ENCODE assay signal across 11 cellular contexts in the genomic region with DNA sequence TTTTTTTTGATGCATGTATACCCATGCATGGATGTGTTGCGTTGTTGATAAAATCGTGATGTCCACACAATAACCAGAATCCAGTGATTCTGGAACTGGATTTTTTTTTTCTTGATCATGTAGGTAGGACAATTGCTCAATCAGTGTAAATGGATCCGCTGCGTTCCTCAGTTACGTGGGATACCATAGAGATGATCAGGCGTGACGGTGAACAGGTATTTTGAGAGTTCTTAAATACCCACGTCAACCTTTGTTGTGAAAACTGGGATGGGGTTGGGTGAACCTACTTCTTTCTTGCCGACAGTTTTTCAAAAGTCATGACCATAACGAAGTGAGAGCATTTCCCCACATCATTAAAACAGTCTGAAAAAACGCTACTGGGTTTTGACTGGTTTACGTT. TPM values are rescaled to one million over a fixed set of nuclear protein-coding genes. Genes with fewer than 3 reads are reported as not detected.
A peak's percentile ranks its signal among the peaks of the same experiment; 100 is the strongest.
DNase-seq lines count a peak whose midpoint lies in the region; ATAC-seq, FAIRE-seq and TF ChIP-seq lines count a peak whose summit lies in the region.
"Had no signal": no experiment of that assay in that cellular context is flagged by ENCODE, and none has a peak within 500 bp of the region (broad histone marks: within the 10 kb centered on the region; RNA-seq: fewer than 3 reads in every experiment).

No MANE protein-coding gene starts in this region.

- H3K18ac ChIP-seq in H9 (ENCODE audit: insufficient read length, low read depth, low read length): no peak overlapping the region

- DNase-seq in T-helper 1 cell (no peak), H9 (no peak), astrocyte (ENCODE audit: low read depth) (no peak), nephron progenitor cell (no peak), SIG-M5 (lab: John Stamatoyannopoulos, UW) (no peak)
- DNase-seq: NK-92 treated with Interleukin-12 subunit alpha and Interleukin-12 subunit beta, amount 100 ng/mL, for 24 hours had no signal

- H3K4me1 ChIP-seq in H9 (ENCODE audit: insufficient read depth, low read length): peaks cover 4% of the 10 kb centered on the region; the same call in 1 of the 2 replicates
- no peaks in the 10 kb centered on the region for H3K4me1 ChIP-seq in astrocyte (ENCODE audit: insufficient read depth, low read length)

- H2BK20ac ChIP-seq in H9 (ENCODE audit: low read depth, low read length, poor library complexity, severe bottlenecking): no peak overlapping the region

- H3K14ac ChIP-seq in H9 (ENCODE audit: insufficient read depth, low read length): no peak overlapping the region

- H2BK12ac ChIP-seq in H9 (ENCODE audit: insufficient read length, low read depth, low read length): no peak overlapping the region

- H4K91ac ChIP-seq in H9 (ENCODE audit: insufficient read length, low read depth, low read length): no peak overlapping the region

- H2BK120ac ChIP-seq in H9 (ENCODE audit: low read depth, low read length, poor library complexity, severe bottlenecking): no peak overlapping the region

- H3K4me3 ChIP-seq in astrocyte (ENCODE audit: insufficient read depth, low read depth, low read length): no peak overlapping the region
- H3K4me3 ChIP-seq: GM23248 had no signal

- H3K27me3 ChIP-seq in H9 (ENCODE audit: insufficient read depth, low read length) (no peaks in the 10 kb centered on the region), astrocyte (ENCODE audit: insufficient read depth, low read length) (no peaks in the 10 kb centered on the region)

- no peak for TF ChIP-seq CTCF in H9 (conservative IDR thresholded peaks at IDR 0.05)
- TF ChIP-seq CTCF in astrocyte (IDR thresholded peaks at IDR 0.05; ENCODE audit: insufficient read depth, low read depth, low read length): no peak
- TF ChIP-seq CTCF in nephron progenitor cell (IDR thresholded peaks at IDR 0.05): no peak

- H3K4me1 Mint-ChIP-seq in T-helper 1 cell treated with Interleukin-12 subunit alpha and Interleukin-12 subunit beta and Interleukin-4 antibody, amounts not matched to agents 30 μg/mL and 1 μg/mL, for 36 hours (ENCODE audit: low read depth): peaks cover 11% of the 10 kb centered on the region
- H3K4me1 Mint-ChIP-seq in H9: peaks cover 13 to 22% of the 10 kb centered on the region in 2 experiments
- H3K4me1 Mint-ChIP-seq in astrocyte (ENCODE audit: low read depth, unreplicated experiment): peaks cover 6% of the 10 kb centered on the region
- H3K4me1 Mint-ChIP-seq in nephron progenitor cell: peaks cover 12% of the 10 kb centered on the region

- no peaks in the 10 kb centered on the region for H3K9me3 Mint-ChIP-seq in T-helper 1 cell treated with Interleukin-12 subunit alpha and Interleukin-12 subunit beta and Interleukin-4 antibody, amounts not matched to agents 30 μg/mL and 1 μg/mL, for 36 hours
- H3K9me3 Mint-ChIP-seq in H9 (peaks cover 47 to 68% of the 10 kb centered on the region in 2 experiments), astrocyte (ENCODE audit: unreplicated experiment) (no peaks in the 10 kb centered on the region), nephron progenitor cell (peaks cover 52% of the 10 kb centered on the region)

- H2AK5ac ChIP-seq in H9 (ENCODE audit: insufficient read length, low read length): no peak overlapping the region

- H3K36me3 Mint-ChIP-seq in T-helper 1 cell treated with Interleukin-12 subunit alpha and Interleukin-12 subunit beta and Interleukin-4 antibody, amounts not matched to agents 30 μg/mL and 1 μg/mL, for 36 hours (ENCODE audit: low read depth): no peaks in the 10 kb centered on the region
- H3K36me3 Mint-ChIP-seq in H9 (ENCODE audit: insufficient read depth in 1 of 3, low read depth in 3 of 3) (peaks cover 7 to 29% (median 27%) of the 10 kb centered on the region in 3 experiments; a peak in 6 of 7 replicates), astrocyte (ENCODE audit: low read depth, unreplicated experiment) (no peaks in the 10 kb centered on the region), nephron progenitor cell (ENCODE audit: low read depth) (no peaks in the 10 kb centered on the region)

- peaks cover 9% of the 10 kb centered on the region for H3K9me3 ChIP-seq in H9 (ENCODE audit: control insufficient read depth, low read depth, low read length)
- H3K9me3 ChIP-seq in astrocyte (ENCODE audit: insufficient read depth, low read depth, low read length): no peaks in the 10 kb centered on the region

- no CpG with 5 or more reads among the region's 12 CpGs for WGBS in H9 (ENCODE audit: extremely low coverage, insufficient read length, low lambda C conversion rate)

- no peak overlapping the region for H3K23ac ChIP-seq in H9 (ENCODE audit: insufficient read length, low read depth, low read length)

- FAIRE-seq in astrocyte (lab: Jason Lieb, UNC): peak; percentile 93
- FAIRE-seq: A204.1 had no signal

- no peak overlapping the region for H4K5ac ChIP-seq in H9 (ENCODE audit: insufficient read length, low read depth, low read length)

- no peak overlapping the region for H2BK5ac ChIP-seq in H9 (ENCODE audit: insufficient read length, low read length)

- H4K8ac ChIP-seq in H9 (replicated peaks; ENCODE audit: insufficient read length, low read depth, low read length): no peak overlapping the region

- peak overlapping the region; percentile 62 for H3K4me3 Mint-ChIP-seq in T-helper 1 cell treated with Interleukin-12 subunit alpha and Interleukin-12 subunit beta and Interleukin-4 antibody, amounts not matched to agents 30 μg/mL and 1 μg/mL, for 36 hours
- H3K4me3 Mint-ChIP-seq in H9 (peak overlapping the region; percentile 40 to 61; a peak in 4 of 5 replicates), astrocyte (ENCODE audit: unreplicated experiment) (peak overlapping the region; percentile 72), nephron progenitor cell (peak overlapping the region; percentile 31)

- no peak overlapping the region for H3K4ac ChIP-seq in H9 (ENCODE audit: low read depth, low read length)

- H2AFZ ChIP-seq in H9 (ENCODE audit: low read length) (no peak overlapping the region), astrocyte (ENCODE audit: low read depth, low read length) (no peak overlapping the region)
- H2AFZ ChIP-seq: GM23248 had no signal

- H3K27me3 Mint-ChIP-seq in T-helper 1 cell treated with Interleukin-12 subunit alpha and Interleukin-12 subunit beta and Interleukin-4 antibody, amounts not matched to agents 30 μg/mL and 1 μg/mL, for 36 hours (ENCODE audit: low read depth): peaks cover 25% of the 10 kb centered on the region
- peaks cover 8% of the 10 kb centered on the region for H3K27me3 Mint-ChIP-seq in H9 (ENCODE audit: low read depth)
- peaks cover 3% of the 10 kb centered on the region for H3K27me3 Mint-ChIP-seq in astrocyte (ENCODE audit: low read depth, unreplicated experiment)
- peaks cover 17% of the 10 kb centered on the region for H3K27me3 Mint-ChIP-seq in nephron progenitor cell (ENCODE audit: low read depth, poor library complexity)

- no peak overlapping the region for H3K9ac ChIP-seq in H9 (ENCODE audit: extremely low read depth, insufficient read length, low read length)
- H3K9ac ChIP-seq in astrocyte (ENCODE audit: low read length): no peak overlapping the region
- H3K9ac ChIP-seq: GM23248 had no signal

- H3K23me2 ChIP-seq in H9 (ENCODE audit: insufficient read length, low read depth, low read length, poor library complexity, severe bottlenecking): peaks cover 2% of the 10 kb centered on the region

- H3K79me2 ChIP-seq in H9 (ENCODE audit: insufficient read depth, low read length) (no peaks in the 10 kb centered on the region), astrocyte (ENCODE audit: insufficient read depth, low read length) (no peaks in the 10 kb centered on the region)

- H3K27ac Mint-ChIP-seq in T-helper 1 cell treated with Interleukin-12 subunit alpha and Interleukin-12 subunit beta and Interleukin-4 antibody, amounts not matched to agents 30 μg/mL and 1 μg/mL, for 36 hours: no peak overlapping the region
- no peak overlapping the region for H3K27ac Mint-ChIP-seq in H9
- H3K27ac Mint-ChIP-seq in astrocyte (ENCODE audit: unreplicated experiment): no peak overlapping the region
- H3K27ac Mint-ChIP-seq in nephron progenitor cell: no peak overlapping the region

- no peaks in the 10 kb centered on the region for H4K20me1 ChIP-seq in H9 (ENCODE audit: control insufficient read depth, insufficient read depth, insufficient read length)
- H4K20me1 ChIP-seq in astrocyte (ENCODE audit: insufficient read depth, low read length): no peaks in the 10 kb centered on the region

- ATAC-seq in GM18907 (IDR thresholded peaks at IDR 0.05; ENCODE audit: unreplicated experiment) (no peak), HG03442 (IDR thresholded peaks at IDR 0.05; ENCODE audit: unreplicated experiment) (no peak)

- H3T11ph ChIP-seq in H9 (ENCODE audit: low read length): no peak overlapping the region

- no peaks in the 10 kb centered on the region for H3K79me1 ChIP-seq in H9 (ENCODE audit: insufficient read depth, low read depth, low read length, poor library complexity, severe bottlenecking)

- H3K27ac ChIP-seq in H9 (ENCODE audit: insufficient read length, low read depth, low read length): no peak overlapping the region
- H3K27ac ChIP-seq in astrocyte (ENCODE audit: low read depth, low read length): no peak overlapping the region
- H3K27ac ChIP-seq: GM23248 had no signal

- H3K4me2 ChIP-seq in H9 (ENCODE audit: insufficient read depth, insufficient read length, low read length) (no peak overlapping the region), astrocyte (ENCODE audit: low read length) (peak overlapping the region; percentile 74)

- no peak overlapping the region for H3K56ac ChIP-seq in H9 (ENCODE audit: insufficient read length, low read depth, low read length)

- H3K36me3 ChIP-seq in astrocyte (ENCODE audit: insufficient read depth, low read length): no peaks in the 10 kb centered on the region

- no peak overlapping the region for H2BK15ac ChIP-seq in H9 (ENCODE audit: low read depth, low read length)

RNA-seq across cellular contexts. Expression of a gene that starts 0.9 kb away (rescaled TPM):
- total RNA-seq in H9 (2021): 18.1 and 18.3 TPM in 2 replicates
- total RNA-seq in astrocyte: 0.18 and 0.48 TPM in 2 replicates
- total RNA-seq: GM23248 had no signal

Comparison
In these comparisons a context has a peak if more than half of its experiments do, and no peak if none do; other contexts are left out.
1. RNA of a gene that starts 0.9 kb away (total RNA-seq): 18.1 to 18.3 TPM in H9; 0.18 to 0.48 TPM in astrocyte; every median in the first group is over 10 times any median in the second.
2. Peak in every context shown above with its lines, with median percentiles within 50 percentile points of each other: H3K4me3 Mint-ChIP-seq.